ENCODE assay signal across 1 cellular context in the genomic region with DNA sequence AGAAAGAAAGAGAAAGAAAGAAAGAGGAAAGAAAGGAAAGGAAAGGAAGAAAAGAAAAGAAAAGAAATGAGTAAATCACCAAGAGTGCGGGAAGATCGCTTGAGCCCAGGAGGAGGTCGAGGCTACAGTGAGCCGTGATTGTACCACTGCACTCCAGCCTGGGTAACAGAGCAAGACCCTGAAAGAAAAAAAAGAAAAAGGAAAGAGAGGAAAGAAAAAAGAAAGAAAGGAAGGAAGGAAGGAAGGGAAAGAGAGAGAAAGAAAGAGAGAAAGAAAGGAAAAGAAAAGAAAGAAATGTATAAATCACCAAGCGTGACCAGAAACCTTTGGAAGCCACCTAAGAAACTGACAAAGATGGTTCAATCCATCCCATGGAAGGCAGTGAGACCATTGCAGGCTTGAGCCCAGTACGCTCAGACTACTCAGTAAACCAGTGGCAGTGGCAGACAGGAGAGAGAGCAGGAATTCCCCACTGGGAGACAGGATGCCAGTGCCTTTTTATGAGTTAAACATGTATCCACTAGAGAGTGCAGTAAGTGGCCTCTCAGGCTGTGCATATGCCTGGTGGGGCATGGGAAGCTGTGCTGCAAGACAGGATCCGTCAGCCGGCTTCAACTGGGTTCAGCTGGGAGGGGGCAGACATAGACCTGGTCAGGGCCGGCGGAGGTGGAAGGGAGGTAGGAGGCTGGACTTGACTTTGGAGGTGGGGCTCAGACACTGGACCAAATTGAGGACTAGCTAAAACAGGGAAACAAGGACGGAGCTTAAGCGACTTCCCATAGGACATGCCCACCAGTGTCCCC.
A peak's percentile ranks its signal among the peaks of the same experiment; 100 is the strongest.
TF ChIP-seq lines count a peak whose summit lies in the region.

No MANE protein-coding gene starts in this region.

TF ChIP-seq in WTC11, 78 proteins besides CTCF, POLR2A, EP300 and RAD21:
- TF ChIP-seq, protein P1, sequence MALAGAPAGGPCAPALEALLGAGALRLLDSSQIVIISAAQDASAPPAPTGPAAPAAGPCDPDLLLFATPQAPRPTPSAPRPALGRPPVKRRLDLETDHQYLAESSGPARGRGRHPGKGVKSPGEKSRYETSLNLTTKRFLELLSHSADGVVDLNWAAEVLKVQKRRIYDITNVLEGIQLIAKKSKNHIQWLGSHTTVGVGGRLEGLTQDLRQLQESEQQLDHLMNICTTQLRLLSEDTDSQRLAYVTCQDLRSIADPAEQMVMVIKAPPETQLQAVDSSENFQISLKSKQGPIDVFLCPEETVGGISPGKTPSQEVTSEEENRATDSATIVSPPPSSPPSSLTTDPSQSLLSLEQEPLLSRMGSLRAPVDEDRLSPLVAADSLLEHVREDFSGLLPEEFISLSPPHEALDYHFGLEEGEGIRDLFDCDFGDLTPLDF (CRISPR knock-in tag; IDR thresholded peaks at IDR 0.05): no peak
- TF ChIP-seq, protein P2, sequence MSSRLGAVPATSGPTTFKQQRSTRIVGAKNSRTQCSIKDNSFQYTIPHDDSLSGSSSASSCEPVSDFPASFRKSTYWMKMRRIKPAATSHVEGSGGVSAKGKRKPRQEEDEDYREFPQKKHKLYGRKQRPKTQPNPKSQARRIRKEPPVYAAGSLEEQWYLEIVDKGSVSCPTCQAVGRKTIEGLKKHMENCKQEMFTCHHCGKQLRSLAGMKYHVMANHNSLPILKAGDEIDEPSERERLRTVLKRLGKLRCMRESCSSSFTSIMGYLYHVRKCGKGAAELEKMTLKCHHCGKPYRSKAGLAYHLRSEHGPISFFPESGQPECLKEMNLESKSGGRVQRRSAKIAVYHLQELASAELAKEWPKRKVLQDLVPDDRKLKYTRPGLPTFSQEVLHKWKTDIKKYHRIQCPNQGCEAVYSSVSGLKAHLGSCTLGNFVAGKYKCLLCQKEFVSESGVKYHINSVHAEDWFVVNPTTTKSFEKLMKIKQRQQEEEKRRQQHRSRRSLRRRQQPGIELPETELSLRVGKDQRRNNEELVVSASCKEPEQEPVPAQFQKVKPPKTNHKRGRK (CRISPR knock-in tag; IDR thresholded peaks at IDR 0.05; ENCODE audit: borderline replicate concordance): 0 out of 2 replicates have a peak, but pooled peaks have one; percentile 18
